8 cellular contexts compared by ENCODE assay signal in the genomic region with DNA sequence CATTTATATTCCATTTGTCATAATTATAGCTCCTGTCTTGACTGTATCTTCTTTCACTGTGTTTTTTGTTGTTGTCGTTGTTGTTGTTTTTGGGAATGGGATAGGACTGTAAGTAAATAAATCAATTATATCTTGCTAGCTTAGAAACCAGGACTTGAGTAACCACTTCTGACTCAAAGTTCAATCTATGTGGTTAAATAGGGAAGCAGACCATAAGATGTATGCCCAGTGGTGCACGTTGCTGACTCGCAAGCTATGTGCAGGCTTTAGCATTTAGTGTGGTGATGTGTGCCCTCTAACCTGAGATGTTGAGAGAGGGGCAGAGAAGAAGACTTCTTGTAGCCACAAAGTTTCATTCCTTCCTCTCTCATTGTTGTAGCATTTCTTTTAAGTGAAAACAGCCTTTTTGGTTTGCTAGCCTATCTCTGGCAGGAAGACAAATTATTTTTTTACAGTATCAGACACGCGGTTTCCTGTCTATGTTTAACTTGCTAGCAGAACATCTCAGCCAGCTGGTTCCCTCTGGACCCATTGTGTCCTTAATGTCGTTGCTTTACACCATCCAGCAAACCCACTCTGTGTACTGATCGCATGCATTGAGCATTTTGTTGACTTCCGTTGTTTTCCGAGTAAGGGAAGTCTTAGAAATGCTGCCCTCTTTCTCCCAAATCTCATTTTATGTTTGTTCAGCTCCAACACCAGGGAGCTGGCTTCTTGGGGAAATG. TPM values are rescaled to one million over a fixed set of nuclear protein-coding genes. Genes with fewer than 3 reads are reported as not detected.
DNase-seq lines count a peak whose midpoint lies in the region; ATAC-seq lines count a peak whose summit lies in the region.

No MANE protein-coding gene starts in this region.

- peak; percentile 14 to 83 (median 69) for DNase-seq in CD4-positive, CD25-positive, alpha-beta regulatory T cell
- DNase-seq in T-helper 2 cell (peak in 3 of 5 experiments; percentile 20 to 95 (median 71)), NCI-H748 treated with DMSO at 0.1 percent for 48 hours (lab: John Stamatoyannopoulos, UW) (no peak), NCI-H526 (lab: John Stamatoyannopoulos, UW) (no peak)
- DNase-seq in effector memory CD4-positive, alpha-beta T cell = peak in 1 of 3 donors; percentile 37

- H3K4me1 Mint-ChIP-seq in CD4-positive, CD25-positive, alpha-beta regulatory T cell = peaks cover 49 to 94% (median 79%) of the 10 kb centered on the region in 4 donors

- ATAC-seq in CD4-positive, CD25-positive, alpha-beta regulatory T cell (ENCODE audit: low read depth in 2 of 2) = peak; percentile 56 to 61
- ATAC-seq in GM21390 (IDR thresholded peaks at IDR 0.05; ENCODE audit: unreplicated experiment) = peak; percentile 85
- peak; percentile 89 for ATAC-seq in HG03575 (IDR thresholded peaks at IDR 0.05; ENCODE audit: extremely low read depth, insufficient number of reproducible peaks, low FRiP score, unreplicated experiment)

- H3K27ac ChIP-seq in CD4-positive, CD25-positive, alpha-beta regulatory T cell (ENCODE audit: insufficient read depth, low read length, poor library complexity, severe bottlenecking) = peak overlapping the region; percentile 91
- peak overlapping the region; percentile 90 for H3K27ac ChIP-seq in effector memory CD4-positive, alpha-beta T cell (ENCODE audit: insufficient read depth, low read length, poor library complexity, severe bottlenecking)
- peak overlapping the region; percentile 61 for H3K27ac ChIP-seq in muscle layer of duodenum (ENCODE audit: low read length)

- H3K4me3 Mint-ChIP-seq in CD4-positive, CD25-positive, alpha-beta regulatory T cell = peak overlapping the region; percentile 53 to 88 (median 70)

- no peaks in the 10 kb centered on the region for H3K27me3 ChIP-seq in CD4-positive, CD25-positive, alpha-beta regulatory T cell (ENCODE audit: control insufficient read depth, insufficient read depth, low read length)
- H3K27me3 ChIP-seq in effector memory CD4-positive, alpha-beta T cell (replicated peaks; ENCODE audit: control insufficient read depth, insufficient read depth, low read length, poor library complexity, severe bottlenecking) = no peaks in the 10 kb centered on the region
- H3K27me3 ChIP-seq in muscle layer of duodenum (ENCODE audit: low read depth, low read length) = no peaks in the 10 kb centered on the region

- no peaks in the 10 kb centered on the region for H3K27me3 Mint-ChIP-seq in CD4-positive, CD25-positive, alpha-beta regulatory T cell

- H3K27ac Mint-ChIP-seq in CD4-positive, CD25-positive, alpha-beta regulatory T cell = peak overlapping the region; percentile 93 to 98 (median 96)

- H3K9me3 Mint-ChIP-seq in CD4-positive, CD25-positive, alpha-beta regulatory T cell = no peaks in the 10 kb centered on the region

- peaks cover 89% of the 10 kb centered on the region for H3K4me1 ChIP-seq in CD4-positive, CD25-positive, alpha-beta regulatory T cell (ENCODE audit: control insufficient read depth, insufficient read depth, low read length, poor library complexity, severe bottlenecking)
- H3K4me1 ChIP-seq in effector memory CD4-positive, alpha-beta T cell (ENCODE audit: control insufficient read depth, insufficient read depth, low read length, poor library complexity, severe bottlenecking) = peaks cover 77% of the 10 kb centered on the region
- peaks cover 21 to 79% of the 10 kb centered on the region in 2 donors for H3K4me1 ChIP-seq in muscle layer of duodenum (ENCODE audit: control insufficient read depth in 1 of 2, insufficient read depth in 2 of 2, low read length in 2 of 2)

- peaks cover 46% of the 10 kb centered on the region for H3K36me3 Mint-ChIP-seq in CD4-positive, CD25-positive, alpha-beta regulatory T cell

- H3K4me3 ChIP-seq in CD4-positive, CD25-positive, alpha-beta regulatory T cell (ENCODE audit: low read depth, low read length) = peak overlapping the region; percentile 67
- peak overlapping the region; percentile 14 for H3K4me3 ChIP-seq in effector memory CD4-positive, alpha-beta T cell (ENCODE audit: insufficient read depth, low read depth, low read length, poor library complexity, severe bottlenecking)
- peak overlapping the region in 1 of 2 donors; percentile 3 for H3K4me3 ChIP-seq in muscle layer of duodenum (ENCODE audit: low read depth in 1 of 2, low read length in 2 of 2)

- peaks cover 26% of the 10 kb centered on the region for H3K36me3 ChIP-seq in CD4-positive, CD25-positive, alpha-beta regulatory T cell (ENCODE audit: control insufficient read depth, insufficient read depth, low read length)
- peaks cover 8% of the 10 kb centered on the region for H3K36me3 ChIP-seq in effector memory CD4-positive, alpha-beta T cell (ENCODE audit: control insufficient read depth, insufficient read depth, low read length)
- peaks cover 18 to 47% of the 10 kb centered on the region in 2 donors for H3K36me3 ChIP-seq in muscle layer of duodenum (ENCODE audit: control insufficient read depth in 1 of 2, insufficient read depth in 2 of 2, low read length in 2 of 2)

- no peaks in the 10 kb centered on the region for H3K9me3 ChIP-seq in CD4-positive, CD25-positive, alpha-beta regulatory T cell (ENCODE audit: control insufficient read depth in 2 of 2, low read length in 2 of 2)
- no peaks in the 10 kb centered on the region for H3K9me3 ChIP-seq in effector memory CD4-positive, alpha-beta T cell (ENCODE audit: control insufficient read depth, low read length)
- no peaks in the 10 kb centered on the region for H3K9me3 ChIP-seq in muscle layer of duodenum (ENCODE audit: control insufficient read depth in 1 of 2, low read length in 2 of 2)

RNA-seq across cellular contexts. Expression of a gene that starts 52.1 kb away (rescaled TPM):
- total RNA-seq in CD4-positive, CD25-positive, alpha-beta regulatory T cell = 57.4 TPM
- polyA plus RNA-seq in CD4-positive, CD25-positive, alpha-beta regulatory T cell = 10 to 100 TPM; 35.8 to 92.6 (median 61.0) TPM

Comparison
In these comparisons a context has a peak if more than half of its experiments do, and no peak if none do; other contexts are left out.
1. DNase-seq: peak in CD4-positive, CD25-positive, alpha-beta regulatory T cell (3 of 3) and T-helper 2 cell (3 of 5); none in NCI-H748 treated with DMSO at 0.1 percent for 48 hours (single experiment) and NCI-H526 (0 of 2).
2. Peak in every context shown above with its lines, with median percentiles within 50 percentile points of each other: ATAC-seq and H3K27ac ChIP-seq.